1 cellular context compared by ENCODE assay signal in the genomic region with DNA sequence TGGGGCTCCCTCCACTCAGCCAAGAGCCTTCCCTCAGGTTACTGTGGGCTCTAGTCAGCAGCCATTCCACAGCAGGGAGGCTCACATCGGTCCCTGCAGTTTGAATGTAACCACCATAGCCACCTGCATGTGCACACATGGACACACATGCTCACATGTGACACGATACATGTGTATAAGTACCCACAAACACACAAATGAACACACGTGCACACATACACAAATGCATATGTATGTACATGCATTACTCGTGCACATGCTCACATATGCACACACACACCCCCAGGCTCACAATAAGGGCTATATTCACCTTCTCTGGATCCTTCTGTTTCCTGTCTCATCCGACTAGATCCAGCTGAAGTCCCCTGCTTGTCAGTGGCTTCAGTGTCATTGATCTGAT.
TF ChIP-seq lines count a peak whose summit lies in the region.

No MANE protein-coding gene starts in this region.

TF ChIP-seq in WTC11, 78 proteins besides CTCF, POLR2A, EP300 and RAD21 (continued from another document):
- TF ChIP-seq TP53 (CRISPR knock-in tag; IDR thresholded peaks at IDR 0.05) = no peak
- TF ChIP-seq ARID4B (CRISPR knock-in tag; IDR thresholded peaks at IDR 0.05; ENCODE audit: borderline replicate concordance) = no peak
- no peak for TF ChIP-seq TCF7 (CRISPR knock-in tag; IDR thresholded peaks at IDR 0.05; ENCODE audit: low read depth)
- TF ChIP-seq ZNF219 (CRISPR knock-in tag; IDR thresholded peaks at IDR 0.05; ENCODE audit: borderline replicate concordance) = no peak
- TF ChIP-seq NR1H2 (CRISPR knock-in tag; IDR thresholded peaks at IDR 0.05) = no peak
- TF ChIP-seq NR2C2 (CRISPR knock-in tag; IDR thresholded peaks at IDR 0.05) = no peak
- no peak for TF ChIP-seq IRF2 (CRISPR knock-in tag; IDR thresholded peaks at IDR 0.05; ENCODE audit: borderline replicate concordance, low read depth)
- TF ChIP-seq ZNF425 (CRISPR knock-in tag; conservative IDR thresholded peaks at IDR 0.05) = no peak
- TF ChIP-seq ELF4 (CRISPR knock-in tag; IDR thresholded peaks at IDR 0.05; ENCODE audit: low read depth) = no peak
- no peak for TF ChIP-seq ZMAT4 (CRISPR knock-in tag; IDR thresholded peaks at IDR 0.05)
- TF ChIP-seq FOXJ3 (CRISPR knock-in tag; IDR thresholded peaks at IDR 0.05; ENCODE audit: borderline replicate concordance) = no peak
- no peak for TF ChIP-seq RORB (CRISPR knock-in tag; IDR thresholded peaks at IDR 0.05)
